Comparison of ENCODE assay signal across 22 cellular contexts in the genomic region with DNA sequence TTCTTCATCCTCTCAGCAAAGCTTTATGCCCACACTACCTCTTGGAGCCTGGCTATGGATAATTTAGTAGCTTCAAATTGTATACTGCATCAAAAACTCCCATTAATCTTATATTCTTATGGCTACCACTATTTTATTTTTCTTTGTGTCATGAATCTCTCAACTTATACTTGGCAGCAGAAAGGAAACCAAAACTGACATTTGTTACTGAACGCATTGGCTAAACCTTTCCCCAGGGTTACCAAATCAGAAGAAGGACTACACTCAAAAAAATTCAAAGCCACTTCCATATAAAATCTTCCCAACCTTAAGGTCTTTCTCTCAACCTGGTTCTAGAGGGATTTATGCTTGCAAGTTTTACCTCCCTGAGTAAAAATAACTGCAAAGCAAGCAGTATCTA.
DNase-seq lines count a peak whose midpoint lies in the region; ATAC-seq, FAIRE-seq and TF ChIP-seq lines count a peak whose summit lies in the region.
"Had no signal": no experiment of that assay in that cellular context is flagged by ENCODE, and none has a peak within 500 bp of the region (broad histone marks: within the 10 kb centered on the region; RNA-seq: fewer than 3 reads in every experiment).

No MANE protein-coding gene starts in this region.

- WGBS in GM12878 (ENCODE audit: insufficient coverage, insufficient replicate concordance, low lambda C conversion rate, missing lambda C conversion rate) = 65% methylated on average over 1 of the region's 1 CpG

- no peak for TF ChIP-seq EP300 in GM12878 (IDR thresholded peaks at IDR 0.05; ENCODE audit: borderline replicate concordance in 1 of 2, control insufficient read depth in 1 of 2, low read depth in 2 of 2, low read length in 2 of 2)

- CTCF ChIA-PET in GM12878 (lab: Yijun Ruan, JAX) = no interaction called here

- H3K36me3 ChIP-seq in GM12878 (ENCODE audit: control insufficient read depth in 2 of 2, insufficient read depth in 2 of 2, low read length in 1 of 2) = no peaks in the 10 kb centered on the region
- no peaks in the 10 kb centered on the region for H3K36me3 ChIP-seq in WERI-Rb-1

- no peaks in the 10 kb centered on the region for H3K9me3 ChIP-seq in GM12878 (replicated peaks; ENCODE audit: control insufficient read depth, insufficient read depth, low read length)
- no peaks in the 10 kb centered on the region for H3K9me3 ChIP-seq in WERI-Rb-1 (ENCODE audit: severe bottlenecking)
- H3K9me3 ChIP-seq: SK-N-SH had no signal

- H2AFZ ChIP-seq in GM12878 (ENCODE audit: control insufficient read depth, low read depth, low read length) = peak overlapping the region; percentile 45

- POLR2A ChIA-PET in GM12878 (lab: Charles Lee) = no interaction called here

- no peak overlapping the region for H3K9ac ChIP-seq in GM12878 (ENCODE audit: control insufficient read depth, insufficient read depth, low read length)
- H3K9ac ChIP-seq: SK-N-SH had no signal

- H3K4me3 ChIP-seq in GM12878 (no peak overlapping the region), WERI-Rb-1 (ENCODE audit: low read depth, low read length) (no peak overlapping the region)

- no peaks in the 10 kb centered on the region for H4K20me1 ChIP-seq in GM12878 (ENCODE audit: control insufficient read depth, insufficient read depth)

- in situ Hi-C loops in GM12878 (cut with MboI) = no loop called here

- TF ChIP-seq CTCF in GM12878 (IDR thresholded peaks at IDR 0.05 in 2 of 3, conservative IDR thresholded peaks at IDR 0.05 in 1 of 3; ENCODE audit: control insufficient read depth in 2 of 3, extremely low read depth in 1 of 3, insufficient read depth in 1 of 3, low read depth in 3 of 3, low read length in 3 of 3) (no peak), WERI-Rb-1 (IDR thresholded peaks at IDR 0.05; ENCODE audit: low read depth, low read length) (no peak)

- intact Hi-C loops in GM12878 (cut with micrococcal nuclease; ENCODE audit: unreplicated experiment) = loop anchor here (2.0 kb wide), 1 partner anchor 48 kb away; no protein-coding TSS in a partner anchor
- intact Hi-C loops in left colon (cut with DNase I, micrococcal nuclease) = no loop called here
- intact Hi-C loops in cardiac septum (cut with DNase I) = no loop called here

- SMC1A ChIA-PET in GM12878 (lab: Charles Lee; ENCODE audit: uncharacterized antibody, unreplicated experiment) = interaction anchor here (0.8 to 1.8 kb wide), 4 partner anchors 8 to 51 kb away, joined by 3 to 8 read pairs (median 4); no protein-coding TSS in a partner anchor

- ATAC-seq in GM18505 (IDR thresholded peaks at IDR 0.05; ENCODE audit: unreplicated experiment) = peak; percentile 75
- peak; percentile 64 for ATAC-seq in GM18870 (IDR thresholded peaks at IDR 0.05; ENCODE audit: unreplicated experiment)
- ATAC-seq in HG03432 (IDR thresholded peaks at IDR 0.05; ENCODE audit: unreplicated experiment) = peak; percentile 61
- ATAC-seq in GM12878 = peak; percentile 84
- ATAC-seq in GM21390 (IDR thresholded peaks at IDR 0.05; ENCODE audit: unreplicated experiment) = no peak
- ATAC-seq in left colon = no peak
- ATAC-seq: Panc1 had no signal

- RAD21 ChIA-PET in GM12878 (lab: Charles Lee; ENCODE audit: unreplicated experiment) = no interaction called here

- peak overlapping the region; percentile 34 for H3K4me2 ChIP-seq in GM12878 (ENCODE audit: control insufficient read depth, insufficient read depth)
- H3K4me2 ChIP-seq: SK-N-SH had no signal

- TF ChIP-seq POLR2A in GM18505 (IDR thresholded peaks at IDR 0.05; ENCODE audit: borderline replicate concordance, extremely low read depth, insufficient read depth, insufficient read length) = no peak
- no peak for TF ChIP-seq POLR2A in GM12878 (IDR thresholded peaks at IDR 0.05; ENCODE audit: low read depth, low read length)

- no TSS peak for BruUV-seq in GM12878 (replicated peaks; lab: Mats Ljungman, UMichigan)

- no peaks in the 10 kb centered on the region for H3K79me2 ChIP-seq in GM12878 (ENCODE audit: control insufficient read depth, insufficient read depth, low read length)

- DNase-seq in GM12878 (ENCODE audit: low read depth, low spot score) (no peak), left colon (no peak), cardiac septum (ENCODE audit: low spot score) (no peak), WERI-Rb-1 (no peak)
- DNase-seq: DMS53, GDM1, NCI-H1092, NCI-H1436, NCI-H187 treated with DMSO at 0.1 percent for 48 hours, NCI-H2107, NCI-H524, NCI-H82, SIG-M5, SK-N-SH, T-helper 2 cell had no signal

- H3K4me1 ChIP-seq in GM12878 (ENCODE audit: control insufficient read depth, insufficient read depth, low read length) = no peaks in the 10 kb centered on the region

- H3K27ac ChIP-seq in GM12878 (ENCODE audit: control insufficient read depth, insufficient read depth) (no peak overlapping the region; the same call in 1 of the 2 replicates), WERI-Rb-1 (no peak overlapping the region)

- no peak for FAIRE-seq in GM12878 (lab: Jason Lieb, UNC)
- FAIRE-seq: A204.1, D721Med had no signal

- no peaks in the 10 kb centered on the region for H3K27me3 ChIP-seq in GM12878 (replicated peaks in 1 of 2; ENCODE audit: control insufficient read depth in 2 of 2, insufficient read depth in 2 of 2, low read length in 1 of 2)
- no peaks in the 10 kb centered on the region for H3K27me3 ChIP-seq in WERI-Rb-1 (ENCODE audit: insufficient read depth, low read depth, severe bottlenecking)

- TF ChIP-seq RAD21 in GM12878 (IDR thresholded peaks at IDR 0.05; ENCODE audit: insufficient read depth, low read depth, low read length) = no peak

TF ChIP-seq in GM12878, 131 proteins besides CTCF, POLR2A, EP300 and RAD21:
- TF ChIP-seq ZNF24 (IDR thresholded peaks at IDR 0.05) (0 out of 2 replicates have a peak, but pooled peaks have one; percentile 3), FOXM1 (IDR thresholded peaks at IDR 0.05; ENCODE audit: low read depth, low read length) (no peak), SREBF1 (IDR thresholded peaks at IDR 0.05; ENCODE audit: low read length) (no peak)
- TF ChIP-seq, protein P1, sequence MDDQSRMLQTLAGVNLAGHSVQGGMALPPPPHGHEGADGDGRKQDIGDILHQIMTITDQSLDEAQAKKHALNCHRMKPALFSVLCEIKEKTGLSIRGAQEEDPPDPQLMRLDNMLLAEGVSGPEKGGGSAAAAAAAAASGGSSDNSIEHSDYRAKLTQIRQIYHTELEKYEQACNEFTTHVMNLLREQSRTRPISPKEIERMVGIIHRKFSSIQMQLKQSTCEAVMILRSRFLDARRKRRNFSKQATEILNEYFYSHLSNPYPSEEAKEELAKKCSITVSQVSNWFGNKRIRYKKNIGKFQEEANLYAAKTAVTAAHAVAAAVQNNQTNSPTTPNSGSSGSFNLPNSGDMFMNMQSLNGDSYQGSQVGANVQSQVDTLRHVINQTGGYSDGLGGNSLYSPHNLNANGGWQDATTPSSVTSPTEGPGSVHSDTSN (IDR thresholded peaks at IDR 0.05; ENCODE audit: insufficient replicate concordance, low read depth, low read length) = no peak

Comparison
In these comparisons a context has a peak if more than half of its experiments do, and no peak if none do; other contexts are left out.
1. ATAC-seq: peak in GM18505 (single experiment), GM18870 (single experiment), HG03432 (single experiment) and GM12878 (single experiment); none in GM21390 (single experiment) and left colon (single experiment).